In genomic region chr6:3410385-3411360, GRCh38 we compare ENCODE assay signal across 8 cellular contexts. TPM values are rescaled to one million over a fixed set of nuclear protein-coding genes. Genes with fewer than 3 reads are reported as not detected.
DNase-seq lines count a peak whose midpoint lies in the region; ATAC-seq, FAIRE-seq and TF ChIP-seq lines count a peak whose summit lies in the region.

No MANE protein-coding gene starts in this region.

- H3K9me3 ChIP-seq in H1 (ENCODE audit: insufficient read depth in 2 of 2, low read depth in 1 of 2, low read length in 1 of 2): peaks cover 0 to 6% of the 10 kb centered on the region in 2 experiments; a peak in 3 of 4 replicates

- H3K27me3 ChIP-seq in H1 (replicated peaks in 1 of 4; ENCODE audit: control insufficient read depth in 3 of 4, extremely low read depth in 1 of 4, insufficient read depth in 3 of 4, low read length in 3 of 4): no peaks in the 10 kb centered on the region

- no peak overlapping the region for H3K14ac ChIP-seq in H1 (ENCODE audit: insufficient read length)

- no peak overlapping the region for H2BK12ac ChIP-seq in H1 (ENCODE audit: low read depth, low read length)

- H3K9me3 Mint-ChIP-seq in activated CD8-positive, alpha-beta T cell treated with anti-CD3 and anti-CD28 coated beads for 36 hours: no peaks in the 10 kb centered on the region
- no peaks in the 10 kb centered on the region for H3K9me3 Mint-ChIP-seq in stimulated activated effector memory CD8-positive, alpha-beta T cell treated with anti-CD3 and anti-CD28 coated beads, Interleukin-12 subunit alpha, Interleukin-12 subunit beta, amount 100 ng/mL, for 72 hours

- no peak overlapping the region for H3K4me3 ChIP-seq in H1 (ENCODE audit: extremely low read depth in 1 of 4, insufficient read depth in 2 of 4, low read depth in 3 of 4, low read length in 4 of 4)

- H3K23me2 ChIP-seq in H1 (ENCODE audit: low read depth, low read length): peaks cover 2% of the 10 kb centered on the region; the same call in 1 of the 2 replicates

- H3K4me2 ChIP-seq in H1 (ENCODE audit: insufficient read depth in 1 of 2, low read depth in 2 of 2, low read length in 2 of 2): no peak overlapping the region

- H2BK15ac ChIP-seq in H1 (ENCODE audit: low read length): no peak overlapping the region

- no peak for ATAC-seq in Right ventricle myocardium inferior
- peak; percentile 66 for ATAC-seq in activated CD8-positive, alpha-beta T cell treated with anti-CD3 and anti-CD28 coated beads for 36 hours
- ATAC-seq in stimulated activated effector memory CD8-positive, alpha-beta T cell treated with anti-CD3 and anti-CD28 coated beads, Interleukin-12 subunit alpha, Interleukin-12 subunit beta, amount 100 ng/mL, for 72 hours: peak; percentile 53
- ATAC-seq in HG03196 (IDR thresholded peaks at IDR 0.05; ENCODE audit: unreplicated experiment): no peak

- no peaks in the 10 kb centered on the region; the same call in 1 of the 2 replicates for H3K79me1 ChIP-seq in H1 (ENCODE audit: low read depth, low read length)

- peak overlapping the region; percentile 4; the same call in 1 of the 2 replicates for H2BK5ac ChIP-seq in H1 (ENCODE audit: low read depth, low read length)

- H3K18ac ChIP-seq in H1 (ENCODE audit: extremely low read depth, low read length): no peak overlapping the region

- WGBS in H1 (ENCODE audit: extremely low coverage in 1 of 2, insufficient coverage in 1 of 2, insufficient read length in 1 of 2, insufficient replicate concordance in 2 of 2, low coverage in 1 of 2, low lambda C conversion rate in 2 of 2, missing lambda C conversion rate in 1 of 2), 2 experiments: 63% methylated on average over 15 of the region's 15 CpGs; no CpG with 5 or more reads in 1 of the 2 experiments

- H3K23ac ChIP-seq in H1 (ENCODE audit: insufficient read length): no peak overlapping the region

- TF ChIP-seq EP300 in H1 (IDR thresholded peaks at IDR 0.05; ENCODE audit: borderline replicate concordance in 1 of 2, low read depth in 2 of 2, low read length in 2 of 2): no peak

- no peak overlapping the region for H4K8ac ChIP-seq in H1 (ENCODE audit: extremely low read depth, insufficient read depth, low read length)

- H3K27me3 Mint-ChIP-seq in activated CD8-positive, alpha-beta T cell treated with anti-CD3 and anti-CD28 coated beads for 36 hours: no peaks in the 10 kb centered on the region

- no peak overlapping the region for H4K5ac ChIP-seq in H1 (ENCODE audit: insufficient read length, low read depth, low read length)

- no peak overlapping the region for H2BK20ac ChIP-seq in H1 (ENCODE audit: low read length)

- H3K27ac ChIP-seq in H1 (ENCODE audit: low read depth, low read length): no peak overlapping the region

- H3K36me3 ChIP-seq in H1 (ENCODE audit: control insufficient read depth in 2 of 4, insufficient read depth in 4 of 4, low read length in 3 of 4): peaks cover 0 to 7% (median 0%) of the 10 kb centered on the region in 4 experiments; a peak in 2 of 8 replicates

- intact Hi-C loops in Right ventricle myocardium inferior (cut with DNase I): loop anchor here (10.0 kb wide), 1 partner anchor 314 kb away; no protein-coding TSS in a partner anchor
- intact Hi-C loops in cardiac septum (cut with DNase I): loop anchor here (10.0 kb wide), 1 partner anchor 324 kb away; no protein-coding TSS in a partner anchor
- intact Hi-C loops in activated CD8-positive, alpha-beta T cell treated with anti-CD3 and anti-CD28 coated beads for 36 hours (cut with micrococcal nuclease): loop anchor here (5.0 kb wide), 2 partner anchors 47 to 322 kb away; partner anchors contain the start of gene SLC22A23

- no peaks in the 10 kb centered on the region for H4K20me1 ChIP-seq in H1 (replicated peaks in 1 of 2; ENCODE audit: control insufficient read depth in 1 of 2, insufficient read depth in 2 of 2, low read length in 2 of 2)

- peak; percentile 83 to 88 for TF ChIP-seq RAD21 in H1 (IDR thresholded peaks at IDR 0.05 in 1 of 2, conservative IDR thresholded peaks at IDR 0.05 in 1 of 2; ENCODE audit: low read depth in 2 of 2, low read length in 2 of 2)

- peaks cover 0 to 18% of the 10 kb centered on the region in 2 experiments; a peak in 2 of 4 replicates for H3K79me2 ChIP-seq in H1 (ENCODE audit: control insufficient read depth in 1 of 2, insufficient read depth in 2 of 2, low read length in 2 of 2)

- no peak overlapping the region for H2BK120ac ChIP-seq in H1 (replicated peaks; ENCODE audit: low read depth, low read length)

- peak; percentile 24 for FAIRE-seq in H1 (lab: Jason Lieb, UNC)

- peak; percentile 75 for TF ChIP-seq CTCF in activated CD8-positive, alpha-beta T cell treated with anti-CD3 and anti-CD28 coated beads for 36 hours (IDR thresholded peaks at IDR 0.05)
- TF ChIP-seq CTCF in H1 (IDR thresholded peaks at IDR 0.05; ENCODE audit: control extremely low read depth in 1 of 3, insufficient read depth in 1 of 3, low read depth in 1 of 3, low read length in 3 of 3): peak; percentile 84 to 95 (median 84)

- CTCF ChIA-PET in activated CD8-positive, alpha-beta T cell treated with anti-CD3 and anti-CD28 coated beads for 36 hours (lab: Charles Lee): interaction anchor here (0.6 to 1.9 kb wide), 17 partner anchors 9 to 715 kb away, joined by 3 to 18 read pairs (median 4); no protein-coding TSS in a partner anchor
- CTCF ChIA-PET in H1 (lab: Charles Lee; ENCODE audit: partially characterized antibody): interaction anchor here (0.5 to 8.1 kb wide), 38 partner anchors 9 to 437 kb away, joined by 3 to 64 read pairs (median 5); partner anchors contain the start of gene SLC22A23

- H2AFZ ChIP-seq in H1 (ENCODE audit: low read length): no peak overlapping the region

- DNase-seq in Right ventricle myocardium inferior (ENCODE audit: missing footprints) (peak; percentile 57), cardiac septum (ENCODE audit: low spot score) (no peak), NCI-H69 (lab: John Stamatoyannopoulos, UW) (peak; percentile 87), H1 (ENCODE audit: low read depth in 1 of 2, low spot score in 2 of 2) (peak in 1 of 2 experiments; percentile 92), mucosa of gallbladder (ENCODE audit: low spot score) (peak; percentile 53)
- DNase-seq in activated CD8-positive, alpha-beta T cell treated with anti-CD3 and anti-CD28 coated beads for 36 hours: peak; percentile 80
- DNase-seq in stimulated activated effector memory CD8-positive, alpha-beta T cell treated with anti-CD3 and anti-CD28 coated beads, Interleukin-12 subunit alpha, Interleukin-12 subunit beta, amount 100 ng/mL, for 72 hours (ENCODE audit: low spot score in 2 of 2): peak; percentile 40 to 74

- H3K27ac Mint-ChIP-seq in activated CD8-positive, alpha-beta T cell treated with anti-CD3 and anti-CD28 coated beads for 36 hours: no peak overlapping the region
- no peak overlapping the region for H3K27ac Mint-ChIP-seq in stimulated activated effector memory CD8-positive, alpha-beta T cell treated with anti-CD3 and anti-CD28 coated beads, Interleukin-12 subunit alpha, Interleukin-12 subunit beta, amount 100 ng/mL, for 72 hours

- H3K4me3 Mint-ChIP-seq in activated CD8-positive, alpha-beta T cell treated with anti-CD3 and anti-CD28 coated beads for 36 hours: no peak overlapping the region
- H3K4me3 Mint-ChIP-seq in stimulated activated effector memory CD8-positive, alpha-beta T cell treated with anti-CD3 and anti-CD28 coated beads, Interleukin-12 subunit alpha, Interleukin-12 subunit beta, amount 100 ng/mL, for 72 hours: no peak overlapping the region

- no peaks in the 10 kb centered on the region for H3K36me3 Mint-ChIP-seq in activated CD8-positive, alpha-beta T cell treated with anti-CD3 and anti-CD28 coated beads for 36 hours (ENCODE audit: low read depth)
- H3K36me3 Mint-ChIP-seq in stimulated activated effector memory CD8-positive, alpha-beta T cell treated with anti-CD3 and anti-CD28 coated beads, Interleukin-12 subunit alpha, Interleukin-12 subunit beta, amount 100 ng/mL, for 72 hours: no peaks in the 10 kb centered on the region

- peaks cover 4% of the 10 kb centered on the region for H3K4me1 Mint-ChIP-seq in activated CD8-positive, alpha-beta T cell treated with anti-CD3 and anti-CD28 coated beads for 36 hours (ENCODE audit: low read depth)
- peaks cover 5% of the 10 kb centered on the region for H3K4me1 Mint-ChIP-seq in stimulated activated effector memory CD8-positive, alpha-beta T cell treated with anti-CD3 and anti-CD28 coated beads, Interleukin-12 subunit alpha, Interleukin-12 subunit beta, amount 100 ng/mL, for 72 hours

- no peak overlapping the region for H2AK5ac ChIP-seq in H1 (ENCODE audit: low read depth, low read length)

- H3K4me1 ChIP-seq in H1 (replicated peaks in 1 of 4; ENCODE audit: control insufficient read depth in 3 of 4, insufficient read depth in 4 of 4, low read length in 3 of 4): peaks cover 0 to 19% (median 16%) of the 10 kb centered on the region in 4 experiments; a peak in 6 of 7 replicates

- no peak overlapping the region for H3K56ac ChIP-seq in H1 (replicated peaks; ENCODE audit: insufficient read length, low read depth, low read length)

- H3K9ac ChIP-seq in H1 (replicated peaks in 1 of 4; ENCODE audit: extremely low read depth in 1 of 4, low read depth in 3 of 4, low read length in 3 of 4): no peak overlapping the region

- H4K91ac ChIP-seq in H1 (replicated peaks; ENCODE audit: insufficient read length, low read length): peak overlapping the region; percentile 22

- no peak for TF ChIP-seq POLR2A in H1 (IDR thresholded peaks at IDR 0.05; ENCODE audit: control extremely low read depth in 1 of 2, low read depth in 2 of 2, low read length in 2 of 2)

- H3K4ac ChIP-seq in H1 (replicated peaks; ENCODE audit: insufficient read length, low read depth, low read length): no peak overlapping the region

- POLR2A ChIA-PET in activated CD8-positive, alpha-beta T cell treated with anti-CD3 and anti-CD28 coated beads for 36 hours (lab: Charles Lee): interaction anchor here (0.6 kb wide), 1 partner anchor 25 kb away, joined by 5 read pairs; no protein-coding TSS in a partner anchor
- POLR2A ChIA-PET in H1 (lab: Charles Lee; ENCODE audit: partially characterized antibody): interaction anchor here (1.3 kb wide), 1 partner anchor 10 kb away, joined by 3 read pairs; no protein-coding TSS in a partner anchor

TF ChIP-seq in H1, 55 proteins besides CTCF, POLR2A, EP300 and RAD21 (continues in another document):
- TF ChIP-seq CBX5 (IDR thresholded peaks at IDR 0.05; ENCODE audit: low read depth, low read length) (no peak), POLR2AphosphoS5 (IDR thresholded peaks at IDR 0.05; ENCODE audit: low read depth, low read length) (no peak)

RNA-seq across cellular contexts. Expression of gene SLC22A23, which starts 46.2 kb away (rescaled TPM):
- 5.6 TPM for total RNA-seq in Right ventricle myocardium inferior
- 3.2 TPM for total RNA-seq in cardiac septum
- under 1 TPM; 0.16 to 0.34 TPM for total RNA-seq in activated CD8-positive, alpha-beta T cell treated with anti-CD3 and anti-CD28 coated beads for 36 hours
- 37.1 and 38.4 TPM in 2 replicates for total RNA-seq in H1 (2021; fragmentation: NEBNext Ultra II Directional; extraction: Animal tissue kit (Norgen Biotek cat#: 25700))
- polyA plus RNA-seq in H1 (2011; rRNA removed): 9.9 and 15.8 TPM in 2 replicates
- polyA plus RNA-seq in H1 (2011; cell fraction: cytosol; rRNA removed): 10.2 TPM
- 28.3 TPM for polyA plus RNA-seq in H1 (2011; cell fraction: nucleus; rRNA removed)
- polyA plus RNA-seq in H1 (2012, experiment 1 of 2): 15.4 to 22.2 TPM (median 19.8 TPM) in 4 replicates
- 11.3 TPM for polyA plus RNA-seq in H1 (2012, experiment 2 of 2)
- 26.5 TPM for polyA plus RNA-seq in H1 (2013, experiment 1 of 2)
- 28.3 TPM for polyA plus RNA-seq in H1 (2013, experiment 2 of 2)
- 19.6 and 26.4 TPM in 2 replicates for polyA minus RNA-seq in H1 (2011; rRNA and poly(A)+ RNA removed)
- 18.3 TPM for polyA minus RNA-seq in H1 (2011; cell fraction: cytosol; rRNA and poly(A)+ RNA removed)
- 33.0 TPM for polyA minus RNA-seq in H1 (2011; cell fraction: nucleus; rRNA and poly(A)+ RNA removed)
- 46.0 TPM for total RNA-seq in mucosa of gallbladder

Comparison
In these comparisons a context has a peak if more than half of its experiments do, and no peak if none do; other contexts are left out.
1. ATAC-seq: peak in activated CD8-positive, alpha-beta T cell treated with anti-CD3 and anti-CD28 coated beads for 36 hours (single experiment) and stimulated activated effector memory CD8-positive, alpha-beta T cell treated with anti-CD3 and anti-CD28 coated beads, Interleukin-12 subunit alpha, Interleukin-12 subunit beta, amount 100 ng/mL, for 72 hours (single experiment); none in Right ventricle myocardium inferior (single experiment) and HG03196 (single experiment).